ENCODE assay signal across 9 cellular contexts in genomic region chr11:69050592-69051380, GRCh38. TPM values are rescaled to one million over a fixed set of nuclear protein-coding genes. Genes with fewer than 3 reads are reported as not detected.
DNase-seq lines count a peak whose midpoint lies in the region; ATAC-seq and TF ChIP-seq lines count a peak whose summit lies in the region.
"Had no signal": no experiment of that assay in that cellular context is flagged by ENCODE, and none has a peak within 500 bp of the region (broad histone marks: within the 10 kb centered on the region; RNA-seq: fewer than 3 reads in every experiment).

No MANE protein-coding gene starts in this region.

- DNase-seq in activated CD4-positive, alpha-beta T cell treated with anti-CD3 and anti-CD28 coated beads, Interleukin-2, amount 10 ng/mL, durations not matched to agents 7 days and 5 days, result no peak
- DNase-seq in activated CD4-positive, alpha-beta T cell treated with anti-CD3 and anti-CD28 coated beads for 48 hours, result no peak
- DNase-seq in WTC11 (ENCODE audit: low spot score) (no peak), head of caudate nucleus (peak in 25 of 42 donors; percentile 19 to 66 (median 52)), NCI-H146 treated with DMSO at 0.1 percent for 48 hours (lab: John Stamatoyannopoulos, UW; ENCODE audit: unreplicated experiment) (no peak)
- DNase-seq in central memory CD4-positive, alpha-beta T cell, result no peak

- peak overlapping the region; percentile 31 for H3K27ac Mint-ChIP-seq in activated CD4-positive, alpha-beta T cell treated with anti-CD3 and anti-CD28 coated beads, Interleukin-2, amount 10 ng/mL, durations not matched to agents 7 days and 5 days
- no peak overlapping the region; the same call in none of the 2 replicates for H3K27ac Mint-ChIP-seq in WTC11
- peak overlapping the region; percentile 86 for H3K27ac Mint-ChIP-seq in stimulated activated memory B cell treated with anti-CD40 and anti-IgM and Interleukin-4, amounts not matched to agents 10 μg/mL and 1 μg/mL and 100 μg/mL, for 72 hours

- peak overlapping the region; percentile 77 for H3K4me3 Mint-ChIP-seq in activated CD4-positive, alpha-beta T cell treated with anti-CD3 and anti-CD28 coated beads, Interleukin-2, amount 10 ng/mL, durations not matched to agents 7 days and 5 days
- peak overlapping the region; percentile 77 for H3K4me3 Mint-ChIP-seq in WTC11
- peak overlapping the region; percentile 90 for H3K4me3 Mint-ChIP-seq in stimulated activated memory B cell treated with anti-CD40 and anti-IgM and Interleukin-4, amounts not matched to agents 10 μg/mL and 1 μg/mL and 100 μg/mL, for 72 hours

- no peaks in the 10 kb centered on the region for H3K36me3 Mint-ChIP-seq in activated CD4-positive, alpha-beta T cell treated with anti-CD3 and anti-CD28 coated beads, Interleukin-2, amount 10 ng/mL, durations not matched to agents 7 days and 5 days (ENCODE audit: low read depth)
- H3K36me3 Mint-ChIP-seq in WTC11, result peaks cover 2% of the 10 kb centered on the region; the same call in 1 of the 2 replicates
- peaks cover 26% of the 10 kb centered on the region for H3K36me3 Mint-ChIP-seq in stimulated activated memory B cell treated with anti-CD40 and anti-IgM and Interleukin-4, amounts not matched to agents 10 μg/mL and 1 μg/mL and 100 μg/mL, for 72 hours

- H3K4me1 Mint-ChIP-seq in activated CD4-positive, alpha-beta T cell treated with anti-CD3 and anti-CD28 coated beads, Interleukin-2, amount 10 ng/mL, durations not matched to agents 7 days and 5 days, result peaks cover 38% of the 10 kb centered on the region
- peaks cover 25% of the 10 kb centered on the region for H3K4me1 Mint-ChIP-seq in WTC11
- H3K4me1 Mint-ChIP-seq in stimulated activated memory B cell treated with anti-CD40 and anti-IgM and Interleukin-4, amounts not matched to agents 10 μg/mL and 1 μg/mL and 100 μg/mL, for 72 hours, result peaks cover 71% of the 10 kb centered on the region

- peaks cover 6% of the 10 kb centered on the region for H3K27me3 Mint-ChIP-seq in activated CD4-positive, alpha-beta T cell treated with anti-CD3 and anti-CD28 coated beads, Interleukin-2, amount 10 ng/mL, durations not matched to agents 7 days and 5 days
- no peaks in the 10 kb centered on the region for H3K27me3 Mint-ChIP-seq in WTC11 (ENCODE audit: low read depth)
- no peaks in the 10 kb centered on the region for H3K27me3 Mint-ChIP-seq in stimulated activated memory B cell treated with anti-CD40 and anti-IgM and Interleukin-4, amounts not matched to agents 10 μg/mL and 1 μg/mL and 100 μg/mL, for 72 hours

- TF ChIP-seq CTCF in WTC11 (IDR thresholded peaks at IDR 0.05), result no peak

- no peaks in the 10 kb centered on the region for H3K9me3 Mint-ChIP-seq in activated CD4-positive, alpha-beta T cell treated with anti-CD3 and anti-CD28 coated beads, Interleukin-2, amount 10 ng/mL, durations not matched to agents 7 days and 5 days
- H3K9me3 Mint-ChIP-seq in WTC11, result no peaks in the 10 kb centered on the region
- H3K9me3 Mint-ChIP-seq in stimulated activated memory B cell treated with anti-CD40 and anti-IgM and Interleukin-4, amounts not matched to agents 10 μg/mL and 1 μg/mL and 100 μg/mL, for 72 hours, result no peaks in the 10 kb centered on the region

- CTCF ChIA-PET in activated CD4-positive, alpha-beta T cell treated with anti-CD3 and anti-CD28 coated beads, Interleukin-2, amount 10 ng/mL, durations not matched to agents 7 days and 5 days (lab: Charles Lee), result no interaction called here
- CTCF ChIA-PET in WTC11 (lab: Charles Lee), result interaction anchor here (1.0 to 3.4 kb wide), 3 partner anchors 23 to 40 kb away, joined by 3 to 18 read pairs (median 5); partner anchors contain the start of gene MRGPRF

- POLR2A ChIA-PET in activated CD4-positive, alpha-beta T cell treated with anti-CD3 and anti-CD28 coated beads, Interleukin-2, amount 10 ng/mL, durations not matched to agents 7 days and 5 days (lab: Charles Lee), result no interaction called here
- POLR2A ChIA-PET in WTC11 (lab: Charles Lee), result no interaction called here

- intact Hi-C loops in head of caudate nucleus (cut with DNase I), result no loop called here

- ATAC-seq in WTC11 (no peak), HG03469 (IDR thresholded peaks at IDR 0.05; ENCODE audit: unreplicated experiment) (no peak)
- ATAC-seq in stimulated activated memory B cell treated with anti-CD40 and anti-IgM and Interleukin-4, amounts not matched to agents 10 μg/mL and 1 μg/mL and 100 μg/mL, for 72 hours, result no peak
- ATAC-seq: activated CD4-positive, CD25-positive, alpha-beta regulatory T cell treated with anti-CD3 and anti-CD28 coated beads, Interleukin-2, amount 50 U/mL, for 24 hours had no signal

TF ChIP-seq in WTC11, 78 proteins besides CTCF, POLR2A, EP300 and RAD21:
- no peak for TF ChIP-seq OVOL2 (CRISPR knock-in tag; IDR thresholded peaks at IDR 0.05; ENCODE audit: borderline replicate concordance)

RNA-seq across cellular contexts. Expression of gene TPCN2, which starts 2.1 kb away (rescaled TPM):
- 10 to 100 TPM; 18.0 to 22.1 TPM for total RNA-seq in activated CD4-positive, alpha-beta T cell treated with anti-CD3 and anti-CD28 coated beads, Interleukin-2, amount 10 ng/mL, durations not matched to agents 7 days and 5 days
- total RNA-seq in WTC11 (2021), result 20.2 to 24.6 TPM (median 22.0 TPM) in 3 replicates

RNA-seq across cellular contexts. Expression of gene MRGPRF, which starts 37.7 kb away (rescaled TPM):
- not detected for total RNA-seq in activated CD4-positive, alpha-beta T cell treated with anti-CD3 and anti-CD28 coated beads, Interleukin-2, amount 10 ng/mL, durations not matched to agents 7 days and 5 days
- total RNA-seq in WTC11 (2021), result 3.8 to 6.5 TPM (median 5.5 TPM) in 3 replicates

Comparison
In these comparisons a context has a peak if more than half of its experiments do, and no peak if none do; other contexts are left out.
1. DNase-seq: peak in head of caudate nucleus (25 of 42); none in activated CD4-positive, alpha-beta T cell treated with anti-CD3 and anti-CD28 coated beads, Interleukin-2, amount 10 ng/mL, durations not matched to agents 7 days and 5 days (single experiment), activated CD4-positive, alpha-beta T cell treated with anti-CD3 and anti-CD28 coated beads for 48 hours (single experiment), WTC11 (single experiment), NCI-H146 treated with DMSO at 0.1 percent for 48 hours (single experiment) and central memory CD4-positive, alpha-beta T cell (single experiment).
2. Peak in every context shown above with its lines, with median percentiles within 50 percentile points of each other: H3K4me3 Mint-ChIP-seq.